In genomic region chr2:216043949-216044348, GRCh38 we compare ENCODE assay signal across 27 cellular contexts. TPM values are rescaled to one million over a fixed set of nuclear protein-coding genes. Genes with fewer than 3 reads are reported as not detected.
"Had no signal": no experiment of that assay in that cellular context is flagged by ENCODE, and none has a peak within 500 bp of the region (broad histone marks: within the 10 kb centered on the region; RNA-seq: fewer than 3 reads in every experiment).

No MANE protein-coding gene starts in this region.

- H3K9me3 Mint-ChIP-seq: naive thymus-derived CD8-positive, alpha-beta T cell; nephron; neural crest cell; stimulated activated naive CD8-positive, alpha-beta T cell treated with anti-CD3 and anti-CD28 coated beads, Interleukin-15, Interleukin-2, amounts not matched to agents 100 ng/mL and 50 ng/mL, for 24 hours had no signal

- H3K27ac Mint-ChIP-seq: naive thymus-derived CD8-positive, alpha-beta T cell; stimulated activated naive CD8-positive, alpha-beta T cell treated with anti-CD3 and anti-CD28 coated beads, Interleukin-15, Interleukin-2, amounts not matched to agents 100 ng/mL and 50 ng/mL, for 24 hours had no signal

- DNase-seq: kidney glomerular epithelial cell; left cardiac atrium; left lung; lower lobe of right lung; mammary epithelial cell; mesenchymal stem cell; naive thymus-derived CD8-positive, alpha-beta T cell; occipital lobe; stimulated activated CD4-positive, alpha-beta T cell treated with anti-CD3 and anti-CD28 coated beads, Interleukin-12 subunit alpha, Interleukin-12 subunit beta, amount 100 ng/mL, for 4 hours; stimulated activated CD4-positive, alpha-beta T cell treated with anti-CD3 and anti-CD28 coated beads, Interleukin-15, amount 100 ng/mL, for 24 hours; stimulated activated CD4-positive, alpha-beta T cell treated with anti-CD3 and anti-CD28 coated beads, Interleukin-2, amount 100 ng/mL, for 24 hours; stimulated activated CD4-positive, alpha-beta T cell treated with anti-CD3 and anti-CD28 coated beads, Interleukin-4, amount 100 ng/mL, for 1 hour; stimulated activated naive CD4-positive, alpha-beta T cell; tibial artery; trophoblast cell; upper lobe of right lung had no signal

- H3K4me3 Mint-ChIP-seq: naive thymus-derived CD8-positive, alpha-beta T cell; nephron; neural crest cell; stimulated activated naive CD8-positive, alpha-beta T cell treated with anti-CD3 and anti-CD28 coated beads, Interleukin-15, Interleukin-2, amounts not matched to agents 100 ng/mL and 50 ng/mL, for 24 hours had no signal

- H3K27ac ChIP-seq: hepatocyte, left lung, lower lobe of right lung, parathyroid adenoma, right atrium auricular region, skin epidermis, suprapubic skin, thoracic aorta, tibial artery, upper lobe of right lung had no signal

- FAIRE-seq: keratinocyte, urothelium cell line had no signal

- H3K4me1 ChIP-seq: left lung, lower lobe of right lung, parathyroid adenoma, right atrium auricular region, suprapubic skin, tibial artery, upper lobe of right lung had no signal

- H3K4me3 ChIP-seq: hepatocyte, left lung, lower lobe of right lung, right atrium auricular region, skin epidermis, suprapubic skin, thoracic aorta, tibial artery, upper lobe of right lung had no signal

- H3K4me1 Mint-ChIP-seq: nephron had no signal

- H3K27me3 Mint-ChIP-seq: naive thymus-derived CD8-positive, alpha-beta T cell; stimulated activated naive CD8-positive, alpha-beta T cell treated with anti-CD3 and anti-CD28 coated beads, Interleukin-15, Interleukin-2, amounts not matched to agents 100 ng/mL and 50 ng/mL, for 24 hours had no signal

- H3K27me3 ChIP-seq: hepatocyte, left lung, right atrium auricular region, suprapubic skin, tibial artery, upper lobe of right lung had no signal

- H3K9me3 ChIP-seq: left lung, lower lobe of right lung, right atrium auricular region, suprapubic skin, thoracic aorta, tibial artery, upper lobe of right lung had no signal

- H3K36me3 ChIP-seq: right atrium auricular region, thoracic aorta had no signal

RNA-seq across cellular contexts. Expression of gene TMEM169, which starts 37.8 kb away (rescaled TPM):
- total RNA-seq: thoracic aorta had no signal
- polyA plus RNA-seq: keratinocyte had no signal
